6 cellular contexts compared by ENCODE assay signal in genomic region chr19:17246681-17247425, GRCh38. TPM values are rescaled to one million over a fixed set of nuclear protein-coding genes. Genes with fewer than 3 reads are reported as not detected.
A peak's percentile ranks its signal among the peaks of the same experiment; 100 is the strongest.
DNase-seq lines count a peak whose midpoint lies in the region; ATAC-seq and TF ChIP-seq lines count a peak whose summit lies in the region.

No MANE protein-coding gene starts in this region.

- H3K9me3 Mint-ChIP-seq in CD4-positive, CD25-positive, alpha-beta regulatory T cell: no peaks in the 10 kb centered on the region

- H3K4me3 ChIP-seq in CD4-positive, CD25-positive, alpha-beta regulatory T cell (ENCODE audit: low read depth, low read length): no peak overlapping the region
- H3K4me3 ChIP-seq in fibroblast of the aortic adventitia (ENCODE audit: low read depth, low read length): no peak overlapping the region
- peak overlapping the region; percentile 63 to 72 for H3K4me3 ChIP-seq in stomach smooth muscle (ENCODE audit: low read length in 2 of 2)

- no peaks in the 10 kb centered on the region for H3K9me3 ChIP-seq in CD4-positive, CD25-positive, alpha-beta regulatory T cell (ENCODE audit: control insufficient read depth in 2 of 2, low read length in 2 of 2)
- no peaks in the 10 kb centered on the region for H3K9me3 ChIP-seq in stomach smooth muscle (ENCODE audit: control insufficient read depth in 2 of 2, low read length in 2 of 2)

- no peak for ATAC-seq in CD4-positive, CD25-positive, alpha-beta regulatory T cell (ENCODE audit: low read depth in 2 of 2)

- DNase-seq in CD4-positive, CD25-positive, alpha-beta regulatory T cell: no peak
- peak; percentile 1 for DNase-seq in NCI-H748 treated with DMSO at 0.1 percent for 48 hours (lab: John Stamatoyannopoulos, UW)
- DNase-seq in fibroblast of the aortic adventitia (ENCODE audit: low read depth): peak; percentile 35
- DNase-seq in activated gamma-delta T cell (lab: John Stamatoyannopoulos, UW): no peak
- DNase-seq in NCI-H1436 (lab: John Stamatoyannopoulos, UW): no peak

- H3K9ac ChIP-seq in stomach smooth muscle (ENCODE audit: low read length in 2 of 2): peak overlapping the region; percentile 55 to 60

- no peaks in the 10 kb centered on the region for H3K27me3 ChIP-seq in CD4-positive, CD25-positive, alpha-beta regulatory T cell (ENCODE audit: control insufficient read depth, insufficient read depth, low read length)
- no peaks in the 10 kb centered on the region for H3K27me3 ChIP-seq in stomach smooth muscle (ENCODE audit: control insufficient read depth in 1 of 2, insufficient read depth in 2 of 2, low read length in 2 of 2)

- no peak overlapping the region for H3K27ac ChIP-seq in CD4-positive, CD25-positive, alpha-beta regulatory T cell (ENCODE audit: insufficient read depth, low read length, poor library complexity, severe bottlenecking)
- peak overlapping the region; percentile 71 for H3K27ac ChIP-seq in stomach smooth muscle (ENCODE audit: low read length)

- H3K27me3 Mint-ChIP-seq in CD4-positive, CD25-positive, alpha-beta regulatory T cell: peaks cover 31% of the 10 kb centered on the region

- peaks cover 0 to 12% (median 1%) of the 10 kb centered on the region in 4 donors for H3K4me1 Mint-ChIP-seq in CD4-positive, CD25-positive, alpha-beta regulatory T cell

- H3K4me1 ChIP-seq in CD4-positive, CD25-positive, alpha-beta regulatory T cell (ENCODE audit: control insufficient read depth, insufficient read depth, low read length, poor library complexity, severe bottlenecking): peaks cover 19% of the 10 kb centered on the region
- H3K4me1 ChIP-seq in stomach smooth muscle (ENCODE audit: control insufficient read depth, insufficient read depth, low read length): peaks cover 28% of the 10 kb centered on the region

- no peak for TF ChIP-seq CTCF in fibroblast of the aortic adventitia (IDR thresholded peaks at IDR 0.05; ENCODE audit: insufficient read depth, low read length)

- H3K36me3 ChIP-seq in CD4-positive, CD25-positive, alpha-beta regulatory T cell (ENCODE audit: control insufficient read depth, insufficient read depth, low read length): no peaks in the 10 kb centered on the region
- H3K36me3 ChIP-seq in stomach smooth muscle (ENCODE audit: control insufficient read depth in 2 of 2, insufficient read depth in 2 of 2, low read length in 2 of 2): no peaks in the 10 kb centered on the region

- H3K27ac Mint-ChIP-seq in CD4-positive, CD25-positive, alpha-beta regulatory T cell: peak overlapping the region in 1 of 3 donors; percentile 69

- peak overlapping the region; percentile 53 to 85 (median 69) for H3K4me3 Mint-ChIP-seq in CD4-positive, CD25-positive, alpha-beta regulatory T cell

- H3K36me3 Mint-ChIP-seq in CD4-positive, CD25-positive, alpha-beta regulatory T cell: no peaks in the 10 kb centered on the region

RNA-seq across cellular contexts. Expression of gene NR2F6, which starts 1.1 kb away (rescaled TPM):
- total RNA-seq in CD4-positive, CD25-positive, alpha-beta regulatory T cell: 0.52 TPM
- 1 to 10 TPM in 2 of 4 donors, under 1 TPM in 2; 0.81 to 3.2 (median 1.5) TPM for polyA plus RNA-seq in CD4-positive, CD25-positive, alpha-beta regulatory T cell
- 23.7 and 27.9 TPM in 2 replicates for total RNA-seq in fibroblast of the aortic adventitia (ENCODE audit: low replicate concordance)

RNA-seq across cellular contexts. Expression of gene USHBP1, which starts 17.7 kb away (rescaled TPM):
- total RNA-seq in CD4-positive, CD25-positive, alpha-beta regulatory T cell: not detected
- not detected for polyA plus RNA-seq in CD4-positive, CD25-positive, alpha-beta regulatory T cell
- not detected in 2 replicates for total RNA-seq in fibroblast of the aortic adventitia (ENCODE audit: low replicate concordance)

RNA-seq across cellular contexts. Expression of gene BABAM1, which starts 20.4 kb away (rescaled TPM):
- total RNA-seq in CD4-positive, CD25-positive, alpha-beta regulatory T cell: 82.3 TPM
- polyA plus RNA-seq in CD4-positive, CD25-positive, alpha-beta regulatory T cell: 100 to 1,000 TPM; 111 to 140 (median 124) TPM
- 59.3 and 72.1 TPM in 2 replicates for total RNA-seq in fibroblast of the aortic adventitia (ENCODE audit: low replicate concordance)

RNA-seq across cellular contexts. Expression of gene OCEL1, which starts 20.8 kb away (rescaled TPM):
- 23.3 TPM for total RNA-seq in CD4-positive, CD25-positive, alpha-beta regulatory T cell
- polyA plus RNA-seq in CD4-positive, CD25-positive, alpha-beta regulatory T cell: 10 to 100 TPM; 34.0 to 51.0 (median 47.1) TPM
- total RNA-seq in fibroblast of the aortic adventitia (ENCODE audit: low replicate concordance): 3.9 and 19.7 TPM in 2 replicates

RNA-seq across cellular contexts. Expression of gene USE1, which starts 31.7 kb away (rescaled TPM):
- 27.1 TPM for total RNA-seq in CD4-positive, CD25-positive, alpha-beta regulatory T cell
- polyA plus RNA-seq in CD4-positive, CD25-positive, alpha-beta regulatory T cell: 10 to 100 TPM; 43.9 to 53.7 (median 50.1) TPM
- total RNA-seq in fibroblast of the aortic adventitia (ENCODE audit: low replicate concordance): 23.8 and 27.8 TPM in 2 replicates

Comparison
In these comparisons a context has a peak if more than half of its experiments do, and no peak if none do; other contexts are left out.
1. DNase-seq: peak in NCI-H748 treated with DMSO at 0.1 percent for 48 hours (single experiment) and fibroblast of the aortic adventitia (single experiment); none in CD4-positive, CD25-positive, alpha-beta regulatory T cell (0 of 3), activated gamma-delta T cell (single experiment) and NCI-H1436 (single experiment).
2. H3K4me3 ChIP-seq: peak in stomach smooth muscle (2 of 2); none in CD4-positive, CD25-positive, alpha-beta regulatory T cell (single experiment) and fibroblast of the aortic adventitia (single experiment).
3. RNA of gene NR2F6, which starts 1.1 kb away (total RNA-seq): 23.7 to 27.9 TPM in fibroblast of the aortic adventitia; 0.52 TPM in CD4-positive, CD25-positive, alpha-beta regulatory T cell (single experiment); every median in the first group is over 10 times any median in the second.